Comparison of ENCODE assay signal across 8 cellular contexts in genomic region chr7:105521731-105522458, GRCh38. TPM values are rescaled to one million over a fixed set of nuclear protein-coding genes. Genes with fewer than 3 reads are reported as not detected.
DNase-seq lines count a peak whose midpoint lies in the region; ATAC-seq, FAIRE-seq and TF ChIP-seq lines count a peak whose summit lies in the region.

Gene PUS7, minus strand, starts transcription at chr7:105522271. Its CDS starts 13,759 bp downstream, at chr7:105508512.

- H3K27me3 ChIP-seq in KMS-11 (ENCODE audit: insufficient read depth, low read depth): no peaks in the 10 kb centered on the region

- H3K79me2 ChIP-seq in KMS-11 (ENCODE audit: insufficient read depth, low read depth): peaks cover 46% of the 10 kb centered on the region

- TF ChIP-seq CTCF in KMS-11 (conservative IDR thresholded peaks at IDR 0.05; ENCODE audit: low read depth, low read length): no peak
- TF ChIP-seq CTCF in fibroblast of mammary gland (conservative IDR thresholded peaks at IDR 0.05; ENCODE audit: control insufficient read depth, insufficient read depth, low read depth, low read length): no peak

- H3K27me3 Mint-ChIP-seq in activated T-helper 17 cell treated with anti-CD3 and anti-CD28 coated beads, Interleukin-2, amount 50 U/mL, for 72 hours: no peaks in the 10 kb centered on the region
- H3K27me3 Mint-ChIP-seq in natural killer cell treated with Interleukin-12 subunit alpha and Interleukin-12 subunit beta and Interleukin-15 and Interleukin-18, amount 100 ng/mL, for 72 hours: no peaks in the 10 kb centered on the region

- H2AFZ ChIP-seq in KMS-11 (ENCODE audit: low read depth): peak within 1 kb of the TSS; percentile 99

- H3K27ac ChIP-seq in KMS-11: peak within 1 kb of the TSS; percentile 77

- no peaks in the 10 kb centered on the region for H3K4me1 Mint-ChIP-seq in activated T-helper 17 cell treated with anti-CD3 and anti-CD28 coated beads, Interleukin-2, amount 50 U/mL, for 72 hours
- peaks cover 5 to 14% of the 10 kb centered on the region in 2 donors for H3K4me1 Mint-ChIP-seq in natural killer cell treated with Interleukin-12 subunit alpha and Interleukin-12 subunit beta and Interleukin-15 and Interleukin-18, amount 100 ng/mL, for 72 hours (ENCODE audit: low read depth in 2 of 2)

- H3K4me1 ChIP-seq in KMS-11 (ENCODE audit: low read depth, poor library complexity, severe bottlenecking): peaks cover 26% of the 10 kb centered on the region

- H4K20me1 ChIP-seq in KMS-11 (ENCODE audit: insufficient read depth): peaks cover 8% of the 10 kb centered on the region; the same call in 1 of the 2 replicates

- H3K4me3 ChIP-seq in KMS-11 (IDR thresholded peaks at IDR 0.05; ENCODE audit: insufficient read depth, low read depth, low read length) (no peak within 1 kb of the TSS), fibroblast of mammary gland (ENCODE audit: control insufficient read depth, low read depth, low read length) (peak within 1 kb of the TSS; percentile 86)

- H3K9me3 Mint-ChIP-seq in activated T-helper 17 cell treated with anti-CD3 and anti-CD28 coated beads, Interleukin-2, amount 50 U/mL, for 72 hours: no peaks in the 10 kb centered on the region
- no peaks in the 10 kb centered on the region for H3K9me3 Mint-ChIP-seq in natural killer cell treated with Interleukin-12 subunit alpha and Interleukin-12 subunit beta and Interleukin-15 and Interleukin-18, amount 100 ng/mL, for 72 hours

- DNase-seq in DMS79 treated with DMSO at 0.1 percent for 48 hours (lab: John Stamatoyannopoulos, UW): peak; percentile 75
- peak; percentile 77 for DNase-seq in RCC 7860 (ENCODE audit: low spot score)
- DNase-seq in fibroblast of mammary gland (ENCODE audit: low read depth): peak; percentile 85
- peak; percentile 88 for DNase-seq in natural killer cell treated with Interleukin-12 subunit alpha and Interleukin-12 subunit beta and Interleukin-15 and Interleukin-18, amount 100 ng/mL, for 72 hours (ENCODE audit: low spot score)
- peak; percentile 74 for DNase-seq in stimulated activated naive CD4-positive, alpha-beta T cell treated with Interleukin-2 at 50 U/mL for 16 hours (lab: John Stamatoyannopoulos, UW)

- no peaks in the 10 kb centered on the region for H3K36me3 ChIP-seq in KMS-11 (ENCODE audit: insufficient read depth)

- peak within 1 kb of the TSS; percentile 91 for H3K27ac Mint-ChIP-seq in activated T-helper 17 cell treated with anti-CD3 and anti-CD28 coated beads, Interleukin-2, amount 50 U/mL, for 72 hours
- H3K27ac Mint-ChIP-seq in natural killer cell treated with Interleukin-12 subunit alpha and Interleukin-12 subunit beta and Interleukin-15 and Interleukin-18, amount 100 ng/mL, for 72 hours: peak within 1 kb of the TSS; percentile 61 to 83

- peak; percentile 85 for ATAC-seq in GM21737 (IDR thresholded peaks at IDR 0.05; ENCODE audit: unreplicated experiment)
- peak; percentile 91 for ATAC-seq in activated T-helper 17 cell treated with anti-CD3 and anti-CD28 coated beads, Interleukin-2, amount 50 U/mL, for 72 hours (replicated peaks)
- peak; percentile 96 to 98 for ATAC-seq in natural killer cell treated with Interleukin-12 subunit alpha and Interleukin-12 subunit beta and Interleukin-15 and Interleukin-18, amount 100 ng/mL, for 72 hours

- no peak for FAIRE-seq in RCC 7860 (lab: Jason Lieb, UNC)

- peak within 1 kb of the TSS; percentile 93 for H3K4me3 Mint-ChIP-seq in activated T-helper 17 cell treated with anti-CD3 and anti-CD28 coated beads, Interleukin-2, amount 50 U/mL, for 72 hours
- peak within 1 kb of the TSS; percentile 98 for H3K4me3 Mint-ChIP-seq in natural killer cell treated with Interleukin-12 subunit alpha and Interleukin-12 subunit beta and Interleukin-15 and Interleukin-18, amount 100 ng/mL, for 72 hours

- H3K4me2 ChIP-seq in KMS-11: peak within 1 kb of the TSS; percentile 78

- peak within 1 kb of the TSS; percentile 93 for H3K9ac ChIP-seq in KMS-11

- peaks cover 34% of the 10 kb centered on the region for H3K36me3 Mint-ChIP-seq in activated T-helper 17 cell treated with anti-CD3 and anti-CD28 coated beads, Interleukin-2, amount 50 U/mL, for 72 hours (ENCODE audit: low read depth)
- H3K36me3 Mint-ChIP-seq in natural killer cell treated with Interleukin-12 subunit alpha and Interleukin-12 subunit beta and Interleukin-15 and Interleukin-18, amount 100 ng/mL, for 72 hours: no peaks in the 10 kb centered on the region

RNA-seq across cellular contexts. Expression of gene PUS7, which starts in this region (rescaled TPM):
- 10 to 100 TPM; 15.4 to 37.2 TPM for total RNA-seq in activated T-helper 17 cell treated with anti-CD3 and anti-CD28 coated beads, Interleukin-2, amount 50 U/mL, for 72 hours
- total RNA-seq in natural killer cell treated with Interleukin-12 subunit alpha and Interleukin-12 subunit beta and Interleukin-15 and Interleukin-18, amount 100 ng/mL, for 72 hours: 10 to 100 TPM; 16.3 to 34.3 TPM
